8 cellular contexts compared by ENCODE assay signal in genomic region chr2:264493-265468, GRCh38. TPM values are rescaled to one million over a fixed set of nuclear protein-coding genes. Genes with fewer than 3 reads are reported as not detected.
DNase-seq lines count a peak whose midpoint lies in the region; ATAC-seq and TF ChIP-seq lines count a peak whose summit lies in the region.

Gene ACP1, plus strand, starts transcription at chr2:264947. Its CDS starts 18 bp downstream, at chr2:264965.

- H3K27me3 ChIP-seq in IMR-90 (ENCODE audit: control insufficient read depth, insufficient read depth, low read length) = no peaks in the 10 kb centered on the region

- H3K79me1 ChIP-seq in IMR-90 (ENCODE audit: low read depth in 1 of 2, low read length in 2 of 2) = peaks cover 14 to 39% of the 10 kb centered on the region in 2 experiments

- in situ Hi-C loops in IMR-90 (cut with MboI; ENCODE audit: low sequenced_read_pairs) = no loop called here

- peak within 1 kb of the TSS; percentile 95 for H2BK5ac ChIP-seq in IMR-90 (ENCODE audit: low read depth, low read length, poor library complexity, severe bottlenecking)

- 0 out of 2 replicates have a peak, but pooled peaks have one; percentile 2 for TF ChIP-seq CTCF in IMR-90 (conservative IDR thresholded peaks at IDR 0.05; ENCODE audit: low read depth, low read length)
- TF ChIP-seq CTCF in OCI-LY7 (conservative IDR thresholded peaks at IDR 0.05; ENCODE audit: low read length) = no peak

- H4K91ac ChIP-seq in IMR-90 (ENCODE audit: insufficient read depth, low read depth, low read length) = peak within 1 kb of the TSS; percentile 98

- H3K4me2 ChIP-seq in IMR-90 (ENCODE audit: low read depth, low read length) = peak within 1 kb of the TSS; percentile 92
- H3K4me2 ChIP-seq in OCI-LY7 (ENCODE audit: low read length) = peak within 1 kb of the TSS; percentile 81

- peak within 1 kb of the TSS; percentile 100 for H4K5ac ChIP-seq in IMR-90 (ENCODE audit: low read depth, low read length)

- dilution Hi-C loops in IMR-90 (cut with HindIII; ENCODE audit: low sequenced_read_pairs, unreplicated experiment) = no loop called here

- H3K14ac ChIP-seq in IMR-90 (replicated peaks; ENCODE audit: low read depth, low read length) = peak within 1 kb of the TSS; percentile 99

- H3K18ac ChIP-seq in IMR-90 (ENCODE audit: low read depth, low read length) = peak within 1 kb of the TSS; percentile 95

- peak within 1 kb of the TSS; percentile 59 for H2AK5ac ChIP-seq in IMR-90 (ENCODE audit: low read depth, low read length)

- H3K36me3 ChIP-seq in IMR-90 (ENCODE audit: control insufficient read depth, insufficient read depth, low read length) (no peaks in the 10 kb centered on the region; the same call in 1 of the 2 replicates), OCI-LY7 (ENCODE audit: insufficient read depth, low read length) (peaks cover 29% of the 10 kb centered on the region)

- peak; percentile 84 for ATAC-seq in GM21529 (IDR thresholded peaks at IDR 0.05; ENCODE audit: unreplicated experiment)
- ATAC-seq in IMR-90 (ENCODE audit: low read depth) = peak; percentile 86

- TF ChIP-seq POLR2A in IMR-90 (IDR thresholded peaks at IDR 0.05; ENCODE audit: low read depth, low read length) = peak; percentile 89

- intact Hi-C loops in IMR-90 (cut with micrococcal nuclease) (loop anchor here (1.0 to 5.0 kb wide), 2 partner anchors 26 to 413 kb away; partner anchors contain the start of gene TMEM18), OCI-LY7 (cut with micrococcal nuclease; ENCODE audit: unreplicated experiment) (loop anchor here (1.0 to 10.0 kb wide), 2 partner anchors 170 to 412 kb away; no protein-coding TSS in a partner anchor)

- CTCF ChIA-PET in IMR-90 (lab: Yijun Ruan, JAX) (no interaction called here), OCI-LY7 (lab: Charles Lee; ENCODE audit: unreplicated experiment) (no interaction called here)

- H3K79me2 ChIP-seq in OCI-LY7 (ENCODE audit: insufficient read depth, low read depth, low read length) = peaks cover 49% of the 10 kb centered on the region

- H3K9me2 ChIP-seq in OCI-LY7 (ENCODE audit: insufficient read depth, low read length) = no peaks in the 10 kb centered on the region

- H4K20me1 ChIP-seq in IMR-90 (ENCODE audit: insufficient read depth, low read length) = peaks cover 27% of the 10 kb centered on the region
- H4K20me1 ChIP-seq in OCI-LY7 (ENCODE audit: insufficient read depth, low read length) = peaks cover 47% of the 10 kb centered on the region

- H2AK9ac ChIP-seq in IMR-90 (replicated peaks; ENCODE audit: low read depth, low read length, poor library complexity) = peak within 1 kb of the TSS; percentile 92

- H3K23ac ChIP-seq in IMR-90 (ENCODE audit: low read depth, low read length) = peak within 1 kb of the TSS; percentile 96

- POLR2A ChIA-PET in IMR-90 (lab: Charles Lee; ENCODE audit: unreplicated experiment) (interaction anchor here (0.5 kb wide), 1 partner anchor 21 kb away, joined by 3 read pairs; no protein-coding TSS in a partner anchor), OCI-LY7 (lab: Charles Lee) (interaction anchor here (1.4 kb wide), 1 partner anchor 11 kb away, joined by 6 read pairs; no protein-coding TSS in a partner anchor)

- peak within 1 kb of the TSS; percentile 97 for H3K4ac ChIP-seq in IMR-90 (ENCODE audit: low read depth, low read length)

- peak within 1 kb of the TSS; percentile 62 for H3K56ac ChIP-seq in IMR-90 (ENCODE audit: extremely low read depth, insufficient read depth, low read length)

- H3K9me3 ChIP-seq in IMR-90 (ENCODE audit: control insufficient read depth, insufficient read depth, low read length) (no peaks in the 10 kb centered on the region), OCI-LY7 (ENCODE audit: low read length) (no peaks in the 10 kb centered on the region)

- H2AFZ ChIP-seq in IMR-90 (replicated peaks; ENCODE audit: low read length, poor library complexity) (peak within 1 kb of the TSS; percentile 96), OCI-LY7 (ENCODE audit: low read length) (peak within 1 kb of the TSS; percentile 89)

- H3K27ac ChIP-seq in IMR-90 (ENCODE audit: insufficient read depth, low read length) = peak within 1 kb of the TSS; percentile 95
- H3K27ac ChIP-seq in OCI-LY7 (ENCODE audit: low read depth, low read length, poor library complexity, severe bottlenecking) = peak within 1 kb of the TSS; percentile 59

- H3K4me1 ChIP-seq in IMR-90 (ENCODE audit: control insufficient read depth, insufficient read depth, low read length) (peaks cover 12% of the 10 kb centered on the region), OCI-LY7 (ENCODE audit: insufficient read depth, low read length, poor library complexity, severe bottlenecking) (peaks cover 53% of the 10 kb centered on the region)

- no peak within 1 kb of the TSS for H2BK15ac ChIP-seq in IMR-90 (ENCODE audit: low read depth, low read length)

- no peak within 1 kb of the TSS for H2BK120ac ChIP-seq in IMR-90 (ENCODE audit: low read depth, low read length)

- WGBS in IMR-90 (ENCODE audit: extremely low coverage in 2 of 2, insufficient read length in 1 of 2), 2 experiments = 0% methylated on average over 21 of the region's 73 CpGs; no CpG with 5 or more reads in 1 of the 2 experiments

- no TSS peak for BruUV-seq in IMR-90 (replicated peaks; lab: Mats Ljungman, UMichigan)
- BruUV-seq in OCI-LY7 (replicated peaks; lab: Mats Ljungman, UMichigan) = no TSS peak

- DNase-seq in DMS153 (lab: John Stamatoyannopoulos, UW) (peak; percentile 86), IMR-90 (peak; percentile 93), OCI-LY7 (ENCODE audit: low spot score) (peak; percentile 96), activated T-cell treated with anti-CD3 and anti-CD28 coated beads for 1 hour (ENCODE audit: low read depth) (peak; percentile 95), epidermal melanocyte (ENCODE audit: insufficient read length, low spot score) (peak; percentile 96), middle frontal gyrus (ENCODE audit: extremely low spot score, low spot score) (peak; percentile 96)
- peak; percentile 87 to 92 for DNase-seq in stimulated activated CD8-positive, alpha-beta memory T cell treated with anti-CD3 and anti-CD28 coated beads, Interleukin-2, amount 100 ng/mL, for 1 hour (ENCODE audit: low read depth in 2 of 2)

- TF ChIP-seq RAD21 in IMR-90 (IDR thresholded peaks at IDR 0.05; ENCODE audit: low read length) = no peak

- peaks cover 3% of the 10 kb centered on the region for H3K9me1 ChIP-seq in IMR-90 (ENCODE audit: insufficient read depth, low read length)

- H4K8ac ChIP-seq in IMR-90 (ENCODE audit: low read depth in 2 of 2, low read length in 2 of 2) = peak within 1 kb of the TSS; percentile 74 to 99

- no peak within 1 kb of the TSS for H2BK20ac ChIP-seq in IMR-90 (ENCODE audit: low read depth, low read length)

- H3K4me3 ChIP-seq in IMR-90 (ENCODE audit: insufficient read depth, low read depth, low read length) (peak within 1 kb of the TSS; percentile 98), OCI-LY7 (ENCODE audit: low read depth, low read length, poor library complexity, severe bottlenecking) (peak within 1 kb of the TSS; percentile 89)

- peak within 1 kb of the TSS; percentile 99 for H3K9ac ChIP-seq in IMR-90 (ENCODE audit: low read depth, low read length)

TF ChIP-seq in IMR-90, 13 proteins besides CTCF, POLR2A, EP300 and RAD21:
- no peak for TF ChIP-seq SMC3 (IDR thresholded peaks at IDR 0.05; ENCODE audit: low read depth, low read length)
- peak; percentile 35; the same call in 1 of the 2 replicates for TF ChIP-seq USF2 (IDR thresholded peaks at IDR 0.05; ENCODE audit: low read depth, low read length)
- TF ChIP-seq MAFK (IDR thresholded peaks at IDR 0.05; ENCODE audit: low read depth, low read length) = no peak
- peak; percentile 68 for TF ChIP-seq CEBPB (IDR thresholded peaks at IDR 0.05; ENCODE audit: low read depth, low read length)
- TF ChIP-seq RCOR1 (IDR thresholded peaks at IDR 0.05; ENCODE audit: insufficient replicate concordance, low read length) = no peak
- no peak for TF ChIP-seq FOS (IDR thresholded peaks at IDR 0.05; ENCODE audit: low read depth, low read length)
- no peak for TF ChIP-seq RFX5 (IDR thresholded peaks at IDR 0.05; ENCODE audit: low read depth, low read length)
- TF ChIP-seq ELK1 (IDR thresholded peaks at IDR 0.05; ENCODE audit: borderline replicate concordance, low read depth, low read length) = no peak
- peak; percentile 83; the same call in 1 of the 2 replicates for TF ChIP-seq MXI1 (IDR thresholded peaks at IDR 0.05; ENCODE audit: borderline replicate concordance, low read depth, low read length)
- TF ChIP-seq CHD1 (IDR thresholded peaks at IDR 0.05; ENCODE audit: low read depth, low read length) = no peak
- TF ChIP-seq BHLHE40 (IDR thresholded peaks at IDR 0.05; ENCODE audit: low read depth, low read length) = peak; percentile 5; the same call in 1 of the 2 replicates
- TF ChIP-seq NFE2L2 (IDR thresholded peaks at IDR 0.05; ENCODE audit: low read depth, low read length) = no peak
- TF ChIP-seq MAZ (IDR thresholded peaks at IDR 0.05; ENCODE audit: borderline replicate concordance, low read depth, low read length) = no peak; the same call in 1 of the 2 replicates

RNA-seq across cellular contexts. Expression of gene ACP1, which starts in this region (rescaled TPM):
- total RNA-seq in IMR-90 (2012; rRNA removed) (85.7 and 123 TPM in 2 replicates), OCI-LY7 (2022) (99.0 and 114 TPM in 2 replicates)
- polyA plus RNA-seq in IMR-90 (2012; rRNA removed) = 89.6 and 104 TPM in 2 replicates
- polyA plus RNA-seq in IMR-90 (2012; cell fraction: cytosol; rRNA removed) = 27.0 and 53.3 TPM in 2 replicates
- polyA plus RNA-seq in IMR-90 (2012; cell fraction: nucleus; rRNA removed; ENCODE audit: low replicate concordance) = 18.7 and 88.2 TPM in 2 replicates
- total RNA-seq in OCI-LY7 (2014; rRNA removed; shearing (Covaris generic)) = 124 and 126 TPM in 2 replicates

Comparison
In these comparisons a context has a peak if more than half of its experiments do, and no peak if none do; other contexts are left out.
1. Peak in every context shown above with its lines: DNase-seq, ATAC-seq, H3K4me3 ChIP-seq and H3K27ac ChIP-seq.